In the genomic region with DNA sequence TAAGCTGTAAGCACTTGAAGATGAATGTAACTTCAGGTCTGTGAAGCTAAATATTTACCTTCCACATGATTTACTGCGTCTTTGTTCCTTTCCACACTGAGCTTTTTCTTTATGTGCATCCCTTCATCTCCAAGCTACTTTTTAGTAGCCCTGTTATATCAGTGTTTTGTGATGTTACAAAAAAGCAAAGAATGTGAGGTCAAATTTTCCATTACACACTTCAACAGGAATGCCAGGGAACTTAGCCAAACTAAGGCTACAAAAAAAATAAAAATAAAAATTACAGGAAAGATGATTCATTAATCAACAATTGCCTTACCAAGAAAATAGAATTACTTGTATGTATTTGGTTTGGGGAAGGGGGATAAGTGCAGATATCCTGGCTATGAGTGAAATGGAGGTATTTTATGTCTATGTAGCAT, we compare ENCODE assay signal across 9 cellular contexts.
DNase-seq lines count a peak whose midpoint lies in the region; ATAC-seq and TF ChIP-seq lines count a peak whose summit lies in the region.
"Had no signal": no experiment of that assay in that cellular context is flagged by ENCODE, and none has a peak within 500 bp of the region (broad histone marks: within the 10 kb centered on the region; RNA-seq: fewer than 3 reads in every experiment).

No MANE protein-coding gene starts in this region.

- peak overlapping the region; percentile 66 for H3K9ac ChIP-seq in mammary epithelial cell (ENCODE audit: insufficient read depth, low read length)

- peak; percentile 33 for ATAC-seq in thoracic aorta (ENCODE audit: insufficient number of reproducible peaks, low FRiP score, low read depth)
- ATAC-seq: effector memory CD8-positive, alpha-beta T cell had no signal

- peak overlapping the region; percentile 66 for H3K4me2 ChIP-seq in mammary epithelial cell (ENCODE audit: insufficient read depth, low read depth, low read length)

- H3K27me3 ChIP-seq in mammary epithelial cell (ENCODE audit: insufficient read depth, low read length) (no peaks in the 10 kb centered on the region), layer of hippocampus (ENCODE audit: control insufficient read depth, insufficient read depth, low read length) (no peaks in the 10 kb centered on the region), thoracic aorta (replicated peaks; ENCODE audit: insufficient read depth) (no peaks in the 10 kb centered on the region)

- H3K27ac ChIP-seq in mammary epithelial cell (ENCODE audit: insufficient read depth, low read depth, low read length) (peak overlapping the region; percentile 95), layer of hippocampus (ENCODE audit: low read depth, low read length) (peak overlapping the region; percentile 74), thoracic aorta (peak overlapping the region; percentile 82 to 92)

- DNase-seq in HT1080 (ENCODE audit: low read depth) (peak; percentile 94), mammary epithelial cell (peak; percentile 75), thoracic aorta (ENCODE audit: low spot score) (no peak), SHP77 treated with DMSO at 0.1 percent for 48 hours (lab: John Stamatoyannopoulos, UW) (no peak), T-helper 1 cell (no peak), SW480 (ENCODE audit: low spot score) (no peak)
- DNase-seq in activated CD4-positive, CD25-positive, alpha-beta regulatory T cell (lab: John Stamatoyannopoulos, UW) = no peak
- DNase-seq: effector memory CD8-positive, alpha-beta T cell had no signal

- in situ Hi-C loops in mammary epithelial cell (cut with MboI; ENCODE audit: low sequenced_read_pairs in 2 of 2) = no loop called here

- no peak overlapping the region for H3K4me3 ChIP-seq in mammary epithelial cell (replicated peaks in 1 of 3; ENCODE audit: insufficient read depth in 1 of 3, low read depth in 2 of 3, low read length in 3 of 3)
- peak overlapping the region; percentile 12 for H3K4me3 ChIP-seq in thoracic aorta

- H3K9me3 ChIP-seq in mammary epithelial cell (replicated peaks; ENCODE audit: insufficient read depth, low read length) (no peaks in the 10 kb centered on the region), thoracic aorta (no peaks in the 10 kb centered on the region)

- H2AFZ ChIP-seq in mammary epithelial cell (ENCODE audit: low read depth, low read length) = no peak overlapping the region

- intact Hi-C loops in mammary epithelial cell (cut with micrococcal nuclease) = loop anchor here (2.0 to 10.0 kb wide), 3 partner anchors 39 to 167 kb away; no protein-coding TSS in a partner anchor

- no peaks in the 10 kb centered on the region for H3K79me2 ChIP-seq in mammary epithelial cell (ENCODE audit: insufficient read depth, low read length)

- H3K36me3 ChIP-seq in mammary epithelial cell (ENCODE audit: insufficient read depth, low read length) = no peaks in the 10 kb centered on the region
- no peaks in the 10 kb centered on the region for H3K36me3 ChIP-seq in thoracic aorta

- no TSS peak for BruUV-seq in mammary epithelial cell (replicated peaks; lab: Mats Ljungman, UMichigan)

- CTCF ChIA-PET in mammary epithelial cell (lab: Charles Lee; ENCODE audit: low non-redundant PET) = interaction anchor here (0.6 kb wide), 2 partner anchors 176 to 562 kb away, joined by 3 read pairs; no protein-coding TSS in a partner anchor

- H4K20me1 ChIP-seq in mammary epithelial cell (ENCODE audit: insufficient read depth, low read length) = no peaks in the 10 kb centered on the region

- dilution Hi-C loops in mammary epithelial cell (cut with HindIII; ENCODE audit: low sequenced_read_pairs) = no loop called here

- 33% methylated on average over 1 of the region's 1 CpG for WGBS in mammary epithelial cell (ENCODE audit: low coverage, missing lambda C conversion rate)

- H3K4me1 ChIP-seq in mammary epithelial cell (ENCODE audit: insufficient read depth, low read length) (peaks cover 44% of the 10 kb centered on the region), thoracic aorta (ENCODE audit: control insufficient read depth in 1 of 2, low read depth in 2 of 2) (peaks cover 24 to 57% of the 10 kb centered on the region in 2 donors)

- TF ChIP-seq CTCF in mammary epithelial cell (conservative IDR thresholded peaks at IDR 0.05 in 1 of 2, IDR thresholded peaks at IDR 0.05 in 1 of 2; ENCODE audit: extremely low read depth in 1 of 2, insufficient read depth in 1 of 2, low read depth in 1 of 2, low read length in 2 of 2) = no peak
- no peak for TF ChIP-seq CTCF in thoracic aorta (IDR thresholded peaks at IDR 0.05)

Comparison
In these comparisons a context has a peak if more than half of its experiments do, and no peak if none do; other contexts are left out.
1. DNase-seq: peak in HT1080 (single experiment) and mammary epithelial cell (single experiment); none in thoracic aorta (single experiment), SHP77 treated with DMSO at 0.1 percent for 48 hours (single experiment), activated CD4-positive, CD25-positive, alpha-beta regulatory T cell (0 of 4), T-helper 1 cell (0 of 5) and SW480 (single experiment).
2. Peak in every context shown above with its lines, with median percentiles within 50 percentile points of each other: H3K27ac ChIP-seq.